Comparison of ENCODE assay signal across 1 cellular context in the genomic region with DNA sequence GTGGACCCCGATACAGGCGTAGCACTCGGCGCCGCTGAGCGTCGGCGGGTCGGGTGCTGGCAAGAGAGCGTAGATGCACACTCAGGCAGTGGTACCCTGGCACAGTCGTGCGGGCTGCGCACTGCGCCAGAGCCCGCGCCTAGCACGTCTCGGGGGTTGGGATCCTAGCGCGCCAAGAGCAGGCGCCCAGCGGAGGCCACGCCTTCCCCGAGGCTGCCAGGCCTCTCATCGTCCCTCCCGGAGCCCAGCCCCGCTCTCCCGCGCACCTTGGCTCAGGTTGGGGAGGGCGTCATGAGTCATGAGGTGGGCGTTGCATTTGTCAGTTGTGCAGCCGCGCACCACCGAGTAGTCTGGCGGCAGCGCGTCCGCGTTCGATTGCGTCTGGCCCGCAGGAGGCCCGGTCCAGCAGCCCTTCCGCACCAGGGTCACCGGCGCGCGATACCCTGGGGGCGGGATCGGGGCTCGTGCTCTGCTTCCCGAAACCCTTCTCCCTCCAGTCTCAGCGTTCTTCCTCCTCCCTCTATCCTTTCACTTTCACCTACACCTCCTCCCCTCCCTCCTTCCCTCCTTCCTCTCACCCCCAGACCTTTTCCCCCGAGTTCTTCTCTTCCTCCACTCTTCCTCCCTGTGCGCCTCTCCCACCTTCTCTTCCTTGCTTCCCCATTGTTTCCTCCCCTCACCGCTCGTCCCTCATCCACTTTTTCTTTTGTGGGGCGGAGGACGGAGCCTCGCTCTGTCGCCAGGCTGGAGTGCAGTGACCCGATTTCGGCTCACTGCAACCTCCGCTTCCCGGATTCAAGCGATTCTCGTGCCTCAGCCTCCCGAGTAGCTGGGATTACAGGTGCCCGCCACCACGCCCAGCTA.
TF ChIP-seq lines count a peak whose summit lies in the region.

No MANE protein-coding gene starts in this region.

TF ChIP-seq in HEK293, 187 proteins besides CTCF, POLR2A, EP300 and RAD21 (continued from another document):
- TF ChIP-seq, protein P1, sequence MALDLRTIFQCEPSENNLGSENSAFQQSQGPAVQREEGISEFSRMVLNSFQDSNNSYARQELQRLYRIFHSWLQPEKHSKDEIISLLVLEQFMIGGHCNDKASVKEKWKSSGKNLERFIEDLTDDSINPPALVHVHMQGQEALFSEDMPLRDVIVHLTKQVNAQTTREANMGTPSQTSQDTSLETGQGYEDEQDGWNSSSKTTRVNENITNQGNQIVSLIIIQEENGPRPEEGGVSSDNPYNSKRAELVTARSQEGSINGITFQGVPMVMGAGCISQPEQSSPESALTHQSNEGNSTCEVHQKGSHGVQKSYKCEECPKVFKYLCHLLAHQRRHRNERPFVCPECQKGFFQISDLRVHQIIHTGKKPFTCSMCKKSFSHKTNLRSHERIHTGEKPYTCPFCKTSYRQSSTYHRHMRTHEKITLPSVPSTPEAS (tag by site-specific recombination; IDR thresholded peaks at IDR 0.05): peak; percentile 53
- TF ChIP-seq ZBTB11 (tag by site-specific recombination; conservative IDR thresholded peaks at IDR 0.05; ENCODE audit: low read depth): peak; percentile 13
- TF ChIP-seq ZNF791 (tag by site-specific recombination; IDR thresholded peaks at IDR 0.05): no peak
- TF ChIP-seq ZNF701 (tag by site-specific recombination; IDR thresholded peaks at IDR 0.05): peak; percentile 34; the same call in 1 of the 2 replicates
- no peak for TF ChIP-seq ZNF140 (tag by site-specific recombination; IDR thresholded peaks at IDR 0.05)
- peak; percentile 95 for TF ChIP-seq SP7 (tag by site-specific recombination; IDR thresholded peaks at IDR 0.05)
- no peak for TF ChIP-seq ZNF37A (tag by site-specific recombination; IDR thresholded peaks at IDR 0.05)
- TF ChIP-seq ZNF571 (tag by site-specific recombination; IDR thresholded peaks at IDR 0.05): no peak
- peak; percentile 81; the same call in 1 of the 2 replicates for TF ChIP-seq ZNF121 (tag by site-specific recombination; IDR thresholded peaks at IDR 0.05)
- no peak for TF ChIP-seq ZNF202 (tag by site-specific recombination; IDR thresholded peaks at IDR 0.05; ENCODE audit: borderline replicate concordance)
- TF ChIP-seq ZNF670 (tag by site-specific recombination; IDR thresholded peaks at IDR 0.05; ENCODE audit: low read depth): no peak
- peak; percentile 95 for TF ChIP-seq HIC1 (tag by site-specific recombination; IDR thresholded peaks at IDR 0.05)
- TF ChIP-seq ZNF132 (tag by site-specific recombination; IDR thresholded peaks at IDR 0.05; ENCODE audit: borderline replicate concordance): no peak
- peak; percentile 97; the same call in 1 of the 2 replicates for TF ChIP-seq ZSCAN23 (tag by site-specific recombination; IDR thresholded peaks at IDR 0.05)
- TF ChIP-seq ZFP41 (tag by site-specific recombination; IDR thresholded peaks at IDR 0.05; ENCODE audit: borderline replicate concordance): no peak; the same call in 1 of the 2 replicates
- peak; percentile 71 for TF ChIP-seq ZBTB7A (tag by site-specific recombination; IDR thresholded peaks at IDR 0.05; ENCODE audit: low read depth)
- TF ChIP-seq ZNF404 (tag by site-specific recombination; IDR thresholded peaks at IDR 0.05): no peak
- peak; percentile 95; the same call in 1 of the 2 replicates for TF ChIP-seq ZNF280C (tag by site-specific recombination; IDR thresholded peaks at IDR 0.05)
TF ChIP-seq in HEK293: peak in this region for 100.
